Comparison of ENCODE assay signal across 8 cellular contexts in genomic region chr19:55635856-55636440, GRCh38. TPM values are rescaled to one million over a fixed set of nuclear protein-coding genes. Genes with fewer than 3 reads are reported as not detected.
DNase-seq lines count a peak whose midpoint lies in the region; ATAC-seq and TF ChIP-seq lines count a peak whose summit lies in the region.

No MANE protein-coding gene starts in this region.

- no peaks in the 10 kb centered on the region for H3K9me3 ChIP-seq in lung (ENCODE audit: control insufficient read depth in 2 of 2, insufficient read depth in 1 of 2, low read length in 1 of 2)
- H3K9me3 ChIP-seq in transverse colon, result no peaks in the 10 kb centered on the region

- H3K27ac ChIP-seq in lung (ENCODE audit: low read depth in 1 of 2, low read length in 1 of 2) (peak overlapping the region; percentile 84 to 99), transverse colon (peak overlapping the region; percentile 87 to 99 (median 97))

- in situ Hi-C loops in transverse colon (cut with MboI; ENCODE audit: low pct_ligation_motif_present in 1 of 4, low pct_unique_long_range_greater_than_20kb in 1 of 4, low sequenced_read_pairs in 3 of 4), result no loop called here

- intact Hi-C loops in transverse colon (cut with DNase I; ENCODE audit: low total_unique reads), result no loop called here

- peak overlapping the region; percentile 88 for H3K4me3 ChIP-seq in lung
- peak overlapping the region; percentile 57 to 95 (median 88) for H3K4me3 ChIP-seq in transverse colon

- no peak for TF ChIP-seq EP300 in transverse colon (IDR thresholded peaks at IDR 0.05; ENCODE audit: low read depth)

- no peak for ATAC-seq in lung (ENCODE audit: insufficient read depth, low FRiP score)
- ATAC-seq in HG03442 (IDR thresholded peaks at IDR 0.05; ENCODE audit: unreplicated experiment), result no peak
- ATAC-seq in GM21528 (IDR thresholded peaks at IDR 0.05; ENCODE audit: low FRiP score, unreplicated experiment), result no peak

- peaks cover 10 to 18% of the 10 kb centered on the region in 2 donors for H3K4me1 ChIP-seq in lung (ENCODE audit: control insufficient read depth in 2 of 2, insufficient read depth in 2 of 2, low read length in 2 of 2)
- peaks cover 22 to 56% (median 29%) of the 10 kb centered on the region in 4 donors for H3K4me1 ChIP-seq in transverse colon

- H3K36me3 Mint-ChIP-seq in activated T-cell treated with anti-CD3 and anti-CD28 coated beads, Interleukin-2, amount 50 U/mL, for 24 hours (ENCODE audit: low read depth), result peaks cover 56% of the 10 kb centered on the region
- peaks cover 18% of the 10 kb centered on the region for H3K36me3 Mint-ChIP-seq in brain

- peaks cover 68% of the 10 kb centered on the region for H3K4me1 Mint-ChIP-seq in activated T-cell treated with anti-CD3 and anti-CD28 coated beads, Interleukin-2, amount 50 U/mL, for 24 hours (ENCODE audit: low read depth)
- peaks cover 70% of the 10 kb centered on the region for H3K4me1 Mint-ChIP-seq in brain

- no peaks in the 10 kb centered on the region for H3K27me3 Mint-ChIP-seq in activated T-cell treated with anti-CD3 and anti-CD28 coated beads, Interleukin-2, amount 50 U/mL, for 24 hours
- H3K27me3 Mint-ChIP-seq in brain, result peaks cover 11% of the 10 kb centered on the region

- TF ChIP-seq POLR2A in transverse colon (IDR thresholded peaks at IDR 0.05), result no peak

- H3K27ac Mint-ChIP-seq in activated T-cell treated with anti-CD3 and anti-CD28 coated beads, Interleukin-2, amount 50 U/mL, for 24 hours, result peak overlapping the region; percentile 100
- peak overlapping the region; percentile 97 to 100 (median 98) for H3K27ac Mint-ChIP-seq in brain

- no peaks in the 10 kb centered on the region for H3K27me3 ChIP-seq in lung (ENCODE audit: control insufficient read depth, insufficient read depth)
- H3K27me3 ChIP-seq in transverse colon, result no peaks in the 10 kb centered on the region

- TF ChIP-seq CTCF in brain (conservative IDR thresholded peaks at IDR 0.05) (no peak), lung (IDR thresholded peaks at IDR 0.05; ENCODE audit: control extremely low read depth, extremely low read depth) (no peak), transverse colon (IDR thresholded peaks at IDR 0.05) (no peak)

- H3K9me3 Mint-ChIP-seq in activated T-cell treated with anti-CD3 and anti-CD28 coated beads, Interleukin-2, amount 50 U/mL, for 24 hours, result peaks cover 7% of the 10 kb centered on the region
- H3K9me3 Mint-ChIP-seq in brain, result no peaks in the 10 kb centered on the region

- H3K36me3 ChIP-seq in lung (ENCODE audit: control insufficient read depth in 2 of 2, insufficient read depth in 2 of 2, low read length in 2 of 2) (peaks cover 0 to 2% of the 10 kb centered on the region in 2 donors), transverse colon (no peaks in the 10 kb centered on the region)

- 58 to 64% methylated on average over 7 of the region's 7 CpGs for WGBS in lung, 2 donors
- 57 to 60% methylated on average over 6 to 7 of the region's 7 CpGs for WGBS in transverse colon (ENCODE audit: low coverage in 1 of 2), 2 donors

- H3K4me3 Mint-ChIP-seq in activated T-cell treated with anti-CD3 and anti-CD28 coated beads, Interleukin-2, amount 50 U/mL, for 24 hours, result peak overlapping the region; percentile 100
- H3K4me3 Mint-ChIP-seq in brain, result peak overlapping the region; percentile 92 to 100 (median 95)

- no peak for DNase-seq in activated T-cell treated with anti-CD3 and anti-CD28 coated beads, Interleukin-2, amount 50 U/mL, for 24 hours
- no peak for DNase-seq in activated T-cell treated with anti-CD3 and anti-CD28 coated beads, Interleukin-2, amount 50 U/mL, for 48 hours
- DNase-seq in lung (ENCODE audit: low spot score), result no peak
- no peak for DNase-seq in transverse colon
- no peak for DNase-seq in Ammon's horn (ENCODE audit: low spot score)

RNA-seq across cellular contexts. Expression of gene ZNF580, which starts 4.9 kb away (rescaled TPM):
- polyA plus RNA-seq in brain (ENCODE audit: insufficient read depth, low read depth, low replicate concordance) (43.5 TPM), lung (10 to 100 TPM; 22.3 to 39.3 TPM)
- total RNA-seq in lung (10 to 100 TPM; 11.1 to 41.3 TPM), transverse colon (100 to 1,000 TPM in 1 of 4 donors, 10 to 100 TPM in 3; 15.2 to 154 (median 25.7) TPM)

RNA-seq across cellular contexts. Expression of gene ZNF581, which starts 7.5 kb away (rescaled TPM):
- polyA plus RNA-seq in brain (ENCODE audit: insufficient read depth, low read depth, low replicate concordance) (24.5 TPM), lung (10 to 100 TPM; 15.0 to 15.5 TPM)
- total RNA-seq in lung (10 to 100 TPM; 15.7 to 18.1 TPM), transverse colon (10 to 100 TPM in 2 of 4 donors, 1 to 10 TPM in 2; 4.1 to 19.7 (median 10.0) TPM)

RNA-seq across cellular contexts. Expression of gene ZNF784, which starts 11.6 kb away (rescaled TPM):
- polyA plus RNA-seq in brain (ENCODE audit: insufficient read depth, low read depth, low replicate concordance) (5.8 TPM), lung (1 to 10 TPM; 6.5 to 7.2 TPM)
- total RNA-seq in lung (1 to 10 TPM; 6.3 to 9.4 TPM), transverse colon (10 to 100 TPM; 11.1 to 27.7 (median 14.5) TPM)

RNA-seq across cellular contexts. Expression of gene CCDC106, which starts 12.1 kb away (rescaled TPM):
- polyA plus RNA-seq in brain (ENCODE audit: insufficient read depth, low read depth, low replicate concordance), result 31.4 TPM
- total RNA-seq in lung, result 10 to 100 TPM; 11.9 to 16.8 TPM
- polyA plus RNA-seq in lung, result 10 to 100 TPM in 1 of 2 donors, 1 to 10 TPM in 1; 8.3 to 25.9 TPM
- total RNA-seq in transverse colon, result 10 to 100 TPM in 2 of 4 donors, 1 to 10 TPM in 2; 3.7 to 15.1 (median 8.4) TPM

RNA-seq across cellular contexts. Expression of gene U2AF2, which starts 18.9 kb away (rescaled TPM):
- 199 TPM for polyA plus RNA-seq in brain (ENCODE audit: insufficient read depth, low read depth, low replicate concordance)
- total RNA-seq in lung, result 100 to 1,000 TPM; 109 to 181 TPM
- 100 to 1,000 TPM; 114 to 149 TPM for polyA plus RNA-seq in lung
- total RNA-seq in transverse colon, result 100 to 1,000 TPM; 112 to 185 (median 130) TPM
